Comparison of ENCODE assay signal across 1 cellular context in the genomic region with DNA sequence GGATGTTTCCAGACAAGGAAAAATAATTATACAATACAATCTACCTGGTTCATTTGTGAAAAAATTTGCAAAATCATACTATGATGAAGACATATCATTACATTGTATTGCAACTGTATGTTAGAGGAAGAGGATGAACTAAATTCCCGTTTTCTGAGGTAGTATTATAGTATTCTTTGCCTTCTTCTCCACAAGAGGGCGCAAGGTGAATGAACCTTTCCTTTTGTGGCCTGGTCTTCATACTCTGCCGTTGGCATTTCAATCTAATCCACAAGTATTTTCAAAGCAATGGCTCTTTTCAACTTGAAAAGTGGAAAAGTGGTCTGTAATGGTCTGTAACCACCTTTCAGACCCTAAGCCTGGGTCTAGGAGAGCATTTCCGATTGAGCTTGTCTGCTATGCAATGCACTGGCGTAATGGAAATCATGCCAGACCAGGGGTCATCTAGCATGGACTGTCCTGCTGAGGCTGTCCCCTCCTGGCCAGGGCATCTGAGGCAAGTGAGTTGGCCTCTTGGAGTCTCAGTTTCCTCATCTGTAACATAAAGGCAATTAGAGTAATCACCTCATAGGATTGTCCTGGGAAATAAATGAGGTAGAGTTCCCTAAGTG.
TF ChIP-seq lines count a peak whose summit lies in the region.

No MANE protein-coding gene starts in this region.

TF ChIP-seq in liver, 16 proteins besides CTCF, POLR2A, EP300 and RAD21 (continued from another document):
- TF ChIP-seq, protein P1, sequence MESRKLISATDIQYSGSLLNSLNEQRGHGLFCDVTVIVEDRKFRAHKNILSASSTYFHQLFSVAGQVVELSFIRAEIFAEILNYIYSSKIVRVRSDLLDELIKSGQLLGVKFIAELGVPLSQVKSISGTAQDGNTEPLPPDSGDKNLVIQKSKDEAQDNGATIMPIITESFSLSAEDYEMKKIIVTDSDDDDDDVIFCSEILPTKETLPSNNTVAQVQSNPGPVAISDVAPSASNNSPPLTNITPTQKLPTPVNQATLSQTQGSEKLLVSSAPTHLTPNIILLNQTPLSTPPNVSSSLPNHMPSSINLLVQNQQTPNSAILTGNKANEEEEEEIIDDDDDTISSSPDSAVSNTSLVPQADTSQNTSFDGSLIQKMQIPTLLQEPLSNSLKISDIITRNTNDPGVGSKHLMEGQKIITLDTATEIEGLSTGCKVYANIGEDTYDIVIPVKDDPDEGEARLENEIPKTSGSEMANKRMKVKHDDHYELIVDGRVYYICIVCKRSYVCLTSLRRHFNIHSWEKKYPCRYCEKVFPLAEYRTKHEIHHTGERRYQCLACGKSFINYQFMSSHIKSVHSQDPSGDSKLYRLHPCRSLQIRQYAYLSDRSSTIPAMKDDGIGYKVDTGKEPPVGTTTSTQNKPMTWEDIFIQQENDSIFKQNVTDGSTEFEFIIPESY (IDR thresholded peaks at IDR 0.05) = no peak
- TF ChIP-seq FOXA2 (IDR thresholded peaks at IDR 0.05) (no peak), NR2F2 (IDR thresholded peaks at IDR 0.05) (peak; percentile 19), HNF4A (conservative IDR thresholded peaks at IDR 0.05) (peak in 1 of 2 donors; percentile 42), HNF4G (IDR thresholded peaks at IDR 0.05) (no peak)
